20 cellular contexts compared by ENCODE assay signal in the genomic region with DNA sequence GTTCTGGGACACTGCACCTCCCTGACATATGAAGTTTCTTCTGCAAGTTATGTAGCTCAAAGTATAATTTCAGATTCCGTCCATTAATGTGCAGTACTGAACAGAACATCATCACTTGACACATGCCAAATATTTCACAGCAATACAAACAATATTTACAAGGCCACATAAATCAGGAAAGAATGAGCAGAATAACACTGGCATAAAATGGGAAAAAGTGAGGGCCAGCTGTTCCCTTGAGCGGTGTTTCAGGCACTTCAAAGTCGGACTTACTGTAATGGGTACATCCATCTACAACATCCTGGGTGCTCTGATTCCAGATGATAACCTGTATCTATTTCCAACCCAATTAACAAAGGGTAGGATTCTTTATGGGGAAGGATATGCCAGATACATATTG.
"Had no signal": no experiment of that assay in that cellular context is flagged by ENCODE, and none has a peak within 500 bp of the region (broad histone marks: within the 10 kb centered on the region; RNA-seq: fewer than 3 reads in every experiment).

No MANE protein-coding gene starts in this region.

- H3K36me3 Mint-ChIP-seq: activated naive CD4-positive, alpha-beta T cell treated with anti-CD3 and anti-CD28 coated beads, Interleukin-2, amount 10 ng/mL, durations not matched to agents 7 days and 5 days had no signal

- H3K27me3 Mint-ChIP-seq: activated CD8-positive, alpha-beta T cell treated with anti-CD3 and anti-CD28 coated beads for 36 hours; activated naive CD4-positive, alpha-beta T cell treated with anti-CD3 and anti-CD28 coated beads, Interleukin-2, amount 10 ng/mL, durations not matched to agents 7 days and 5 days; activated naive CD8-positive, alpha-beta T cell treated with anti-CD3 and anti-CD28 coated beads, Interleukin-2, amount 10 ng/mL, durations not matched to agents 7 days and 5 days had no signal

- H3K27ac Mint-ChIP-seq: activated CD8-positive, alpha-beta T cell treated with anti-CD3 and anti-CD28 coated beads for 36 hours; activated naive CD4-positive, alpha-beta T cell treated with anti-CD3 and anti-CD28 coated beads, Interleukin-2, amount 10 ng/mL, durations not matched to agents 7 days and 5 days; activated naive CD8-positive, alpha-beta T cell treated with anti-CD3 and anti-CD28 coated beads, Interleukin-2, amount 10 ng/mL, durations not matched to agents 7 days and 5 days; activated T-cell treated with anti-CD3 and anti-CD28 coated beads, Interleukin-2, amount 50 U/mL, for 72 hours; activated T-helper 2 cell treated with anti-CD3 and anti-CD28 coated beads, Interferon-gamma antibody, Interleukin-2, Interleukin-4, amounts not matched to agents 10 μg/mL and 5 μg/mL and 100 μg/mL, durations not matched to agents 14 hours and 24 hours and 36 hours; T-helper 1 cell treated with Interleukin-12 subunit alpha and Interleukin-12 subunit beta and Interleukin-4 antibody, amounts not matched to agents 30 μg/mL and 1 μg/mL, for 36 hours had no signal

- ATAC-seq: activated CD4-positive, CD25-positive, alpha-beta regulatory T cell treated with anti-CD3 and anti-CD28 coated beads, Interleukin-2, amount 50 U/mL, for 24 hours; activated CD8-positive, alpha-beta T cell treated with anti-CD3 and anti-CD28 coated beads for 36 hours; activated T-cell treated with anti-CD3 and anti-CD28 coated beads, Interleukin-2, amount 50 U/mL, for 72 hours; body of pancreas; K562 had no signal

- H3K27ac ChIP-seq: body of pancreas had no signal

- H3K4me1 Mint-ChIP-seq: activated naive CD4-positive, alpha-beta T cell treated with anti-CD3 and anti-CD28 coated beads, Interleukin-2, amount 10 ng/mL, durations not matched to agents 7 days and 5 days; activated naive CD8-positive, alpha-beta T cell treated with anti-CD3 and anti-CD28 coated beads, Interleukin-2, amount 10 ng/mL, durations not matched to agents 7 days and 5 days had no signal

- H3K4me3 ChIP-seq: ascending aorta, body of pancreas, K562 had no signal

- DNase-seq: activated CD4-positive, alpha-beta T cell treated with anti-CD3 and anti-CD28 coated beads for 4 hours; activated CD8-positive, alpha-beta memory T cell treated with anti-CD3 and anti-CD28 coated beads, Interleukin-2, amount 50 U/mL, for 4 hours; activated CD8-positive, alpha-beta T cell treated with anti-CD3 and anti-CD28 coated beads for 36 hours; activated gamma-delta T cell treated with Interleukin-2 at 50 U/mL for 16 hours; activated naive CD4-positive, alpha-beta T cell treated with anti-CD3 and anti-CD28 coated beads, Interleukin-2, amount 10 ng/mL, durations not matched to agents 7 days and 5 days; activated naive CD8-positive, alpha-beta T cell treated with anti-CD3 and anti-CD28 coated beads, Interleukin-2, amount 10 ng/mL, durations not matched to agents 7 days and 5 days; activated T-cell treated with anti-CD3 and anti-CD28 coated beads, Interleukin-2, amount 50 U/mL, for 72 hours; body of pancreas; Karpas-422; NCI-H1105 treated with DMSO at 0.1 percent for 48 hours; NCI-H1436 treated with DMSO at 0.1 percent for 48 hours; NCI-H187; NCI-H2081; NCI-H524; SHP77 had no signal

- H3K9me3 ChIP-seq: ascending aorta, body of pancreas had no signal

- H3K9me3 Mint-ChIP-seq: activated CD8-positive, alpha-beta T cell treated with anti-CD3 and anti-CD28 coated beads for 36 hours; activated naive CD4-positive, alpha-beta T cell treated with anti-CD3 and anti-CD28 coated beads, Interleukin-2, amount 10 ng/mL, durations not matched to agents 7 days and 5 days; activated naive CD8-positive, alpha-beta T cell treated with anti-CD3 and anti-CD28 coated beads, Interleukin-2, amount 10 ng/mL, durations not matched to agents 7 days and 5 days; activated T-cell treated with anti-CD3 and anti-CD28 coated beads, Interleukin-2, amount 50 U/mL, for 72 hours; activated T-helper 2 cell treated with anti-CD3 and anti-CD28 coated beads, Interferon-gamma antibody, Interleukin-2, Interleukin-4, amounts not matched to agents 10 μg/mL and 5 μg/mL and 100 μg/mL, durations not matched to agents 14 hours and 24 hours and 36 hours; T-helper 1 cell treated with Interleukin-12 subunit alpha and Interleukin-12 subunit beta and Interleukin-4 antibody, amounts not matched to agents 30 μg/mL and 1 μg/mL, for 36 hours had no signal

- H3K27me3 ChIP-seq: ascending aorta, body of pancreas had no signal

- H3K4me3 Mint-ChIP-seq: activated CD8-positive, alpha-beta T cell treated with anti-CD3 and anti-CD28 coated beads for 36 hours; activated naive CD4-positive, alpha-beta T cell treated with anti-CD3 and anti-CD28 coated beads, Interleukin-2, amount 10 ng/mL, durations not matched to agents 7 days and 5 days; activated naive CD8-positive, alpha-beta T cell treated with anti-CD3 and anti-CD28 coated beads, Interleukin-2, amount 10 ng/mL, durations not matched to agents 7 days and 5 days; activated T-cell treated with anti-CD3 and anti-CD28 coated beads, Interleukin-2, amount 50 U/mL, for 72 hours; T-helper 1 cell treated with Interleukin-12 subunit alpha and Interleukin-12 subunit beta and Interleukin-4 antibody, amounts not matched to agents 30 μg/mL and 1 μg/mL, for 36 hours had no signal
